In the genomic region with DNA sequence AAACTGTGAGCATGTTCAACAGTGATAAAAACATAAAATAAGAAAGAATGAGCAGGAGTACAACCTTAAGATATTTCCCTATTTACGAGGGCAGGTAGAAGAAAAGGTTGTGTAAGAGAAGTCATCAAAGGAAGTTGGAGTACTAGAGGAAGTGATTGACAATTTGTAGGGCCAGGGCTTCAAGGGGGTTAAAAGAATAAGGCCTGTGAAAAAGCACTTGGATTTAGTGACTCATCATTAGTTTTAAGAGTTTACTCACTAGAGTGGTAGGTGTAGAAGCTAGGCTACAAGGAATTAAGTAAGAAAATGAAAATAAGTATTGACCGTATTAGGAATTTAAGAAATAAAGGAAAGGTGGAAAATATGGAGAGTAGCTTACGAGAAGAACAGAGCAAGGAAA, we compare ENCODE assay signal across 19 cellular contexts. TPM values are rescaled to one million over a fixed set of nuclear protein-coding genes. Genes with fewer than 3 reads are reported as not detected.
DNase-seq lines count a peak whose midpoint lies in the region; ATAC-seq and TF ChIP-seq lines count a peak whose summit lies in the region.
"Had no signal": no experiment of that assay in that cellular context is flagged by ENCODE, and none has a peak within 500 bp of the region (broad histone marks: within the 10 kb centered on the region; RNA-seq: fewer than 3 reads in every experiment).

No MANE protein-coding gene starts in this region.

- peaks cover 25% of the 10 kb centered on the region for H3K36me3 Mint-ChIP-seq in progenitor cell of endocrine pancreas (ENCODE audit: insufficient read depth)

- H3K4me3 Mint-ChIP-seq in progenitor cell of endocrine pancreas (ENCODE audit: low read depth): no peak overlapping the region
- H3K4me3 Mint-ChIP-seq: activated T-helper 1 cell treated with anti-CD3 and anti-CD28 coated beads, Interleukin-12 subunit alpha, Interleukin-12 subunit beta, Interleukin-2, Interleukin-4 antibody, amounts not matched to agents 30 ng/mL and 10 ng/mL and 1 ng/mL, durations not matched to agents 14 hours and 24 hours and 36 hours; immature natural killer cell had no signal

- CTCF ChIA-PET in RWPE1 (lab: Yijun Ruan, JAX): no interaction called here

- no peak overlapping the region for H3K27ac ChIP-seq in RWPE1
- H3K27ac ChIP-seq: body of pancreas, gastrocnemius medialis, prostate gland had no signal

- TF ChIP-seq CTCF in RWPE1 (conservative IDR thresholded peaks at IDR 0.05; ENCODE audit: low read depth) (no peak), progenitor cell of endocrine pancreas (IDR thresholded peaks at IDR 0.05; ENCODE audit: unreplicated experiment) (no peak)

- DNase-seq in A172 (ENCODE audit: low spot score): peak; percentile 26
- DNase-seq in ELR (ENCODE audit: low read depth): peak; percentile 60
- peak; percentile 45 for DNase-seq in RWPE1 (ENCODE audit: low spot score)
- DNase-seq in progenitor cell of endocrine pancreas (ENCODE audit: low spot score, unreplicated experiment): no peak
- DNase-seq in stimulated activated CD4-positive, alpha-beta T cell treated with anti-CD3 and anti-CD28 coated beads, Interleukin-2, amount 100 ng/mL, for 48 hours: no peak
- DNase-seq: activated CD4-positive, alpha-beta T cell treated with anti-CD3 and anti-CD28 coated beads for 4 hours; body of pancreas; DMS153; effector CD4-positive, alpha-beta T cell; gastrocnemius medialis; immature natural killer cell; NCI-H524 treated with DMSO at 0.1 percent for 48 hours; trophoblast cell had no signal

- no peak overlapping the region for H3K27ac Mint-ChIP-seq in progenitor cell of endocrine pancreas
- H3K27ac Mint-ChIP-seq: activated T-helper 1 cell treated with anti-CD3 and anti-CD28 coated beads, Interleukin-12 subunit alpha, Interleukin-12 subunit beta, Interleukin-2, Interleukin-4 antibody, amounts not matched to agents 30 ng/mL and 10 ng/mL and 1 ng/mL, durations not matched to agents 14 hours and 24 hours and 36 hours had no signal

- peak; percentile 71 for ATAC-seq in esophagus mucosa
- ATAC-seq in HG02588 (IDR thresholded peaks at IDR 0.05; ENCODE audit: unreplicated experiment): no peak
- ATAC-seq in HG02571 (IDR thresholded peaks at IDR 0.05; ENCODE audit: unreplicated experiment): no peak
- ATAC-seq: body of pancreas, gastrocnemius medialis, Panc1 had no signal

- H3K4me1 Mint-ChIP-seq in progenitor cell of endocrine pancreas (ENCODE audit: low read depth): no peaks in the 10 kb centered on the region
- H3K4me1 Mint-ChIP-seq: immature natural killer cell had no signal

- no peaks in the 10 kb centered on the region for H3K27me3 Mint-ChIP-seq in progenitor cell of endocrine pancreas

- POLR2A ChIA-PET in RWPE1 (lab: Yijun Ruan, JAX; ENCODE audit: low non-redundant PET): no interaction called here

- H3K9me3 Mint-ChIP-seq in progenitor cell of endocrine pancreas (ENCODE audit: low read depth): no peaks in the 10 kb centered on the region
- H3K9me3 Mint-ChIP-seq: activated T-helper 1 cell treated with anti-CD3 and anti-CD28 coated beads, Interleukin-12 subunit alpha, Interleukin-12 subunit beta, Interleukin-2, Interleukin-4 antibody, amounts not matched to agents 30 ng/mL and 10 ng/mL and 1 ng/mL, durations not matched to agents 14 hours and 24 hours and 36 hours; immature natural killer cell had no signal

RNA-seq across cellular contexts. Expression of gene KCNMB3, which starts 23.6 kb away (rescaled TPM):
- 2.4 and 3.5 TPM in 2 replicates for total RNA-seq in A172 (2014; rRNA removed; shearing (Covaris generic))
- 0.68 TPM for total RNA-seq in esophagus mucosa
- 3.4 and 4.4 TPM in 2 replicates for total RNA-seq in progenitor cell of endocrine pancreas

Comparison
In these comparisons a context has a peak if more than half of its experiments do, and no peak if none do; other contexts are left out.
1. DNase-seq: peak in A172 (single experiment), ELR (single experiment) and RWPE1 (single experiment); none in progenitor cell of endocrine pancreas (single experiment) and stimulated activated CD4-positive, alpha-beta T cell treated with anti-CD3 and anti-CD28 coated beads, Interleukin-2, amount 100 ng/mL, for 48 hours (0 of 2).